In the genomic region with DNA sequence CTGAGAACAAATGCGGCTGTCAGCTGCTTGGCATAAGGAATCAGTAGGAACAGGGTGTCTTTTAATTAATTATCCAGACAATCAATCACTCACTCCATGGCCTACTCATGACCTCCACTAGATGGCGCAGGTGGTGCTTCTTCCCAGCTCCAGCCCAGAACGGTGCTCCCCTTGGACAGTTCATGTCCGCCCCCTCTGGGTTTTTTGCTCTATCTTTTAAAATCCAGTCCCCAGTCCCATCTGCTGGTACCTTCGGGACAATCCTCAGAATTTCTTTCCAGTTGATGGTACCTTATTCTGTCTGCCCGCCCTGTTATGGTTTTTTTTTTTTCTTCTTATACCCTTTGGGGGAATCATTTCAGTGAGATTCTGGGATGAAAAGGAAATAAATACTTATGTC, we compare ENCODE assay signal across 8 cellular contexts.
DNase-seq lines count a peak whose midpoint lies in the region; ATAC-seq, FAIRE-seq and TF ChIP-seq lines count a peak whose summit lies in the region.

No MANE protein-coding gene starts in this region.

- H3K9me3 ChIP-seq in A549 (no peaks in the 10 kb centered on the region), endothelial cell of umbilical vein (replicated peaks; ENCODE audit: control insufficient read depth, insufficient read depth, low read length) (no peaks in the 10 kb centered on the region), upper lobe of right lung (no peaks in the 10 kb centered on the region)

- no peaks in the 10 kb centered on the region for H3K79me2 ChIP-seq in endothelial cell of umbilical vein (ENCODE audit: control insufficient read depth, insufficient read depth, low read length)

- H3K36me3 ChIP-seq in endothelial cell of umbilical vein (ENCODE audit: control insufficient read depth in 2 of 2, extremely low read depth in 1 of 2, insufficient read depth in 2 of 2, low read length in 2 of 2) (no peaks in the 10 kb centered on the region), upper lobe of right lung (no peaks in the 10 kb centered on the region)

- H3K9ac ChIP-seq in endothelial cell of umbilical vein (replicated peaks; ENCODE audit: extremely low read depth, insufficient read depth, low read length): no peak overlapping the region

- in situ Hi-C loops in GM13977 (cut with MboI; ENCODE audit: low pct_unique_long_range_greater_than_20kb, low sequenced_read_pairs, unreplicated experiment): no loop called here

- H3K27ac ChIP-seq in A549 (no peak overlapping the region), endothelial cell of umbilical vein (ENCODE audit: insufficient read depth, low read depth, low read length) (no peak overlapping the region), upper lobe of right lung (no peak overlapping the region)

- TF ChIP-seq POLR2A in A549 (IDR thresholded peaks at IDR 0.05; ENCODE audit: low read length): no peak
- TF ChIP-seq POLR2A in endothelial cell of umbilical vein (IDR thresholded peaks at IDR 0.05; ENCODE audit: low read depth, low read length): no peak

- CTCF ChIA-PET in A549 (lab: Yijun Ruan, JAX): interaction anchor here (0.5 to 2.9 kb wide), 21 partner anchors 12 to 731 kb away, joined by 3 to 27 read pairs (median 5); no protein-coding TSS in a partner anchor
- CTCF ChIA-PET in activated CD4-positive, alpha-beta T cell treated with anti-CD3 and anti-CD28 coated beads for 36 hours (lab: Charles Lee): interaction anchor here (0.5 to 2.7 kb wide), 16 partner anchors 10 to 613 kb away, joined by 3 to 36 read pairs (median 3); no protein-coding TSS in a partner anchor
- CTCF ChIA-PET in endothelial cell of umbilical vein (lab: Charles Lee): interaction anchor here (0.6 to 2.4 kb wide), 18 partner anchors 8 to 497 kb away, joined by 3 to 26 read pairs (median 4); no protein-coding TSS in a partner anchor

- FAIRE-seq in A549 (lab: Jason Lieb, UNC) (no peak), endothelial cell of umbilical vein (lab: Jason Lieb, UNC) (peak; percentile 79)

- H3K4me2 ChIP-seq in A549 (no peak overlapping the region), endothelial cell of umbilical vein (ENCODE audit: insufficient read depth, low read length) (no peak overlapping the region)

- no peak for TF ChIP-seq EP300 in A549 (IDR thresholded peaks at IDR 0.05)

- no peaks in the 10 kb centered on the region for H3K36me3 Mint-ChIP-seq in activated CD4-positive, alpha-beta T cell treated with anti-CD3 and anti-CD28 coated beads for 36 hours (ENCODE audit: low read depth)
- no peaks in the 10 kb centered on the region for H3K36me3 Mint-ChIP-seq in naive B cell

- H3K27ac Mint-ChIP-seq in activated CD4-positive, alpha-beta T cell treated with anti-CD3 and anti-CD28 coated beads for 36 hours: no peak overlapping the region
- H3K27ac Mint-ChIP-seq in naive B cell: peak overlapping the region in 1 of 6 donors; percentile 8

- peak; percentile 49 to 60; a peak in 4 of 5 replicates for TF ChIP-seq RAD21 in A549 (conservative IDR thresholded peaks at IDR 0.05 in 1 of 2, IDR thresholded peaks at IDR 0.05 in 1 of 2)

- no peaks in the 10 kb centered on the region for H3K9me3 Mint-ChIP-seq in activated CD4-positive, alpha-beta T cell treated with anti-CD3 and anti-CD28 coated beads for 36 hours (ENCODE audit: low read depth)
- no peaks in the 10 kb centered on the region for H3K9me3 Mint-ChIP-seq in naive B cell

- H3K4me1 Mint-ChIP-seq in activated CD4-positive, alpha-beta T cell treated with anti-CD3 and anti-CD28 coated beads for 36 hours: no peaks in the 10 kb centered on the region
- H3K4me1 Mint-ChIP-seq in naive B cell: peaks cover under 1 to 7% (median under 1%) of the 10 kb centered on the region in 3 donors

- DNase-seq in A549 (ENCODE audit: low read depth in 1 of 2, low spot score in 1 of 2) (peak; percentile 65 to 66), GM13977 (ENCODE audit: low spot score) (peak; percentile 60), NCI-H345 (lab: John Stamatoyannopoulos, UW) (peak; percentile 49), endothelial cell of umbilical vein (ENCODE audit: low read depth, low spot score) (peak; percentile 37), naive B cell (peak; percentile 14), upper lobe of right lung (peak; percentile 65)
- DNase-seq in activated CD4-positive, alpha-beta T cell treated with anti-CD3 and anti-CD28 coated beads for 36 hours: peak; percentile 67

- H3K27me3 Mint-ChIP-seq in activated CD4-positive, alpha-beta T cell treated with anti-CD3 and anti-CD28 coated beads for 36 hours: no peaks in the 10 kb centered on the region
- H3K27me3 Mint-ChIP-seq in naive B cell: no peaks in the 10 kb centered on the region

- no peaks in the 10 kb centered on the region for H3K9me1 ChIP-seq in endothelial cell of umbilical vein (replicated peaks; ENCODE audit: control insufficient read depth, extremely low read depth, insufficient read depth, low read length)

- H3K4me1 ChIP-seq in A549 (no peaks in the 10 kb centered on the region), endothelial cell of umbilical vein (ENCODE audit: control insufficient read depth, extremely low read depth, insufficient read depth, low read length) (no peaks in the 10 kb centered on the region), upper lobe of right lung (peaks cover 4% of the 10 kb centered on the region)

- TF ChIP-seq CTCF in A549 (IDR thresholded peaks at IDR 0.05): peak; percentile 73
- peak; percentile 81 for TF ChIP-seq CTCF in GM13977 (IDR thresholded peaks at IDR 0.05; ENCODE audit: extremely low read depth, insufficient read depth, missing control alignments)
- peak; percentile 83 to 86 for TF ChIP-seq CTCF in endothelial cell of umbilical vein (IDR thresholded peaks at IDR 0.05; ENCODE audit: extremely low read depth in 1 of 2, insufficient read depth in 1 of 2, low read depth in 1 of 2, low read length in 2 of 2)
- peak; percentile 81 for TF ChIP-seq CTCF in upper lobe of right lung (IDR thresholded peaks at IDR 0.05)

- dilution Hi-C loops in endothelial cell of umbilical vein (cut with MboI; ENCODE audit: extremely low pct_ligation_motif_present, low sequenced_read_pairs): no loop called here

- no peak overlapping the region for H3K4me3 Mint-ChIP-seq in activated CD4-positive, alpha-beta T cell treated with anti-CD3 and anti-CD28 coated beads for 36 hours
- no peak overlapping the region for H3K4me3 Mint-ChIP-seq in naive B cell

- POLR2A ChIA-PET in A549 (lab: Yijun Ruan, JAX) (no interaction called here), endothelial cell of umbilical vein (lab: Charles Lee) (no interaction called here)
- POLR2A ChIA-PET in activated CD4-positive, alpha-beta T cell treated with anti-CD3 and anti-CD28 coated beads for 36 hours (lab: Charles Lee): no interaction called here

- BruUV-seq in endothelial cell of umbilical vein (replicated peaks; lab: Mats Ljungman, UMichigan): no TSS peak

- ATAC-seq in A549 (peak; percentile 89 to 98), HG02970 (IDR thresholded peaks at IDR 0.05; ENCODE audit: low FRiP score, unreplicated experiment) (peak; percentile 56), naive B cell (ENCODE audit: low read depth in 2 of 2) (peak in 1 of 2 donors; percentile 73), upper lobe of right lung (peak; percentile 83)
- ATAC-seq in activated CD4-positive, alpha-beta T cell treated with anti-CD3 and anti-CD28 coated beads for 36 hours: peak; percentile 80

- intact Hi-C loops in activated CD4-positive, alpha-beta T cell treated with anti-CD3 and anti-CD28 coated beads for 36 hours (cut with DNase I, micrococcal nuclease): loop anchor here (1.0 kb wide), 1 partner anchor 26 kb away; no protein-coding TSS in a partner anchor
- intact Hi-C loops in endothelial cell of umbilical vein (cut with micrococcal nuclease): loop anchor here (1.0 kb wide), 1 partner anchor 26 kb away; no protein-coding TSS in a partner anchor
- intact Hi-C loops in upper lobe of right lung (cut with DNase I): no loop called here

- no peaks in the 10 kb centered on the region for H4K20me1 ChIP-seq in endothelial cell of umbilical vein (replicated peaks; ENCODE audit: control insufficient read depth, extremely low read depth, insufficient read depth, low read length)

- H3K27me3 ChIP-seq in endothelial cell of umbilical vein (ENCODE audit: control insufficient read depth in 2 of 2, insufficient read depth in 2 of 2, low read length in 2 of 2): peaks cover 0 to 5% of the 10 kb centered on the region in 2 experiments
- H3K27me3 ChIP-seq in upper lobe of right lung: no peaks in the 10 kb centered on the region

- no peak overlapping the region for H2AFZ ChIP-seq in endothelial cell of umbilical vein (ENCODE audit: low read depth, low read length)

- H3K4me3 ChIP-seq in A549 (no peak overlapping the region), endothelial cell of umbilical vein (replicated peaks in 1 of 3; ENCODE audit: insufficient read depth in 1 of 3, low read depth in 1 of 3, low read length in 3 of 3) (no peak overlapping the region), upper lobe of right lung (no peak overlapping the region)

- WGBS in A549 (ENCODE audit: missing lambda C conversion rate): 10% methylated on average over 6 of the region's 6 CpGs

TF ChIP-seq in A549, 52 proteins besides CTCF, POLR2A, EP300 and RAD21 (continues in another document):
- TF ChIP-seq MYC (IDR thresholded peaks at IDR 0.05; ENCODE audit: borderline replicate concordance, low read length): no peak
- no peak for TF ChIP-seq JUN (IDR thresholded peaks at IDR 0.05)
- TF ChIP-seq HOXB5 (CRISPR knock-in tag; IDR thresholded peaks at IDR 0.05): 0 out of 2 replicates have a peak, but pooled peaks have one; percentile 39
- no peak for TF ChIP-seq ZFP36 (IDR thresholded peaks at IDR 0.05; ENCODE audit: borderline replicate concordance, partially characterized antibody)
- TF ChIP-seq FOSL2 (IDR thresholded peaks at IDR 0.05): no peak
- TF ChIP-seq FOSL2 (CRISPR knock-in tag; IDR thresholded peaks at IDR 0.05): no peak
- TF ChIP-seq PHF8 (IDR thresholded peaks at IDR 0.05; ENCODE audit: borderline replicate concordance, low read depth): no peak
- TF ChIP-seq GATA3 (IDR thresholded peaks at IDR 0.05; ENCODE audit: borderline replicate concordance): no peak
- TF ChIP-seq SMC3 (IDR thresholded peaks at IDR 0.05): peak; percentile 48; the same call in 2 of the 3 replicates

TF ChIP-seq in endothelial cell of umbilical vein, 7 proteins besides CTCF, POLR2A, EP300 and RAD21:
- TF ChIP-seq MYC (IDR thresholded peaks at IDR 0.05; ENCODE audit: low read depth, low read length) (no peak), POLR2AphosphoS5 (IDR thresholded peaks at IDR 0.05; ENCODE audit: insufficient read depth, low read depth, low read length) (no peak), EZH2 (IDR thresholded peaks at IDR 0.05; ENCODE audit: borderline replicate concordance, low read depth, low read length, severe bottlenecking) (no peak), JUN (IDR thresholded peaks at IDR 0.05; ENCODE audit: borderline replicate concordance, insufficient read depth, insufficient read length, low read depth) (no peak)

Comparison
In these comparisons a context has a peak if more than half of its experiments do, and no peak if none do; other contexts are left out.
1. DNase-seq: peak in every context shown above with its lines; median percentile 67 in activated CD4-positive, alpha-beta T cell treated with anti-CD3 and anti-CD28 coated beads for 36 hours; 66 in A549; 65 in upper lobe of right lung; 60 in GM13977; 49 in NCI-H345; 37 in endothelial cell of umbilical vein; 14 in naive B cell.